Comparison of ENCODE assay signal across 29 cellular contexts in genomic region chr4:139472761-139473335, GRCh38.
"Had no signal": no experiment of that assay in that cellular context is flagged by ENCODE, and none has a peak within 500 bp of the region (broad histone marks: within the 10 kb centered on the region; RNA-seq: fewer than 3 reads in every experiment).

No MANE protein-coding gene starts in this region.

- H3K27me3 Mint-ChIP-seq: activated CD4-positive, alpha-beta T cell treated with anti-CD3 and anti-CD28 coated beads, Interleukin-2, amount 10 ng/mL, durations not matched to agents 24 days and 14 days; activated CD8-positive, alpha-beta memory T cell treated with anti-CD3 and anti-CD28 coated beads, Interleukin-2, amount 10 ng/mL, durations not matched to agents 7 days and 5 days; activated naive CD4-positive, alpha-beta T cell treated with anti-CD3 and anti-CD28 coated beads, Interleukin-2, amount 50 U/mL, for 24 hours; activated T-cell treated with anti-CD3 and anti-CD28 coated beads, Interleukin-2, amount 50 U/mL, for 24 hours; T-helper 17 cell had no signal

- H3K9me3 ChIP-seq: Peyer's patch had no signal

- H3K27me3 ChIP-seq: ascending aorta, body of pancreas, Peyer's patch, SJSA1 had no signal

- H3K4me3 ChIP-seq: ascending aorta, body of pancreas, Peyer's patch, SJSA1 had no signal

- FAIRE-seq: bronchial epithelial cell had no signal

- H3K4me3 Mint-ChIP-seq: activated CD4-positive, alpha-beta T cell treated with anti-CD3 and anti-CD28 coated beads, Interleukin-2, amount 10 ng/mL, durations not matched to agents 24 days and 14 days; activated CD8-positive, alpha-beta memory T cell treated with anti-CD3 and anti-CD28 coated beads, Interleukin-2, amount 10 ng/mL, durations not matched to agents 7 days and 5 days; activated naive CD4-positive, alpha-beta T cell treated with anti-CD3 and anti-CD28 coated beads, Interleukin-2, amount 50 U/mL, for 24 hours; activated T-cell treated with anti-CD3 and anti-CD28 coated beads, Interleukin-2, amount 50 U/mL, for 24 hours; activated T-helper 1 cell treated with anti-CD3 and anti-CD28 coated beads, Interleukin-12 subunit alpha, Interleukin-12 subunit beta, Interleukin-2, Interleukin-4 antibody, amounts not matched to agents 30 ng/mL and 10 ng/mL and 1 ng/mL, durations not matched to agents 14 hours and 24 hours and 36 hours; T-helper 17 cell; WTC11 had no signal

- H3K27ac ChIP-seq: ascending aorta, body of pancreas, Peyer's patch, SJSA1 had no signal

- DNase-seq: activated CD4-positive, alpha-beta T cell treated with anti-CD3 and anti-CD28 coated beads, Interleukin-2, amount 10 ng/mL, durations not matched to agents 24 days and 14 days; activated CD4-positive, alpha-beta T cell treated with anti-CD3 and anti-CD28 coated beads, Interleukin-2, amount 50 U/mL, for 48 hours; activated CD4-positive, CD25-positive, alpha-beta regulatory T cell treated with anti-CD3 and anti-CD28 coated beads, Interleukin-2, amount 50 U/mL, for 72 hours; activated CD8-positive, alpha-beta memory T cell treated with anti-CD3 and anti-CD28 coated beads, Interleukin-2, amount 10 ng/mL, durations not matched to agents 7 days and 5 days; activated effector memory CD4-positive, alpha-beta T cell treated with Interleukin-2 at 50 U/mL for 16 hours; activated naive CD4-positive, alpha-beta T cell; activated T-cell treated with anti-CD3 and anti-CD28 coated beads, Interleukin-2, amount 50 U/mL, for 24 hours; amniotic stem cell; body of pancreas; central memory CD4-positive, alpha-beta T cell; cortex of kidney; MM.1S; NCI-H1105; NCI-H1930; NCI-H2171 treated with DMSO at 0.1 percent for 48 hours; NCI-H226; NCI-H526; NCI-H774; NK-92 treated with Interleukin-12 subunit alpha and Interleukin-12 subunit beta, amount 100 ng/mL, for 24 hours; Peyer's patch; SHP77; T-helper 17 cell; T-helper 9 cell had no signal

- H3K27ac Mint-ChIP-seq: activated CD4-positive, alpha-beta T cell treated with anti-CD3 and anti-CD28 coated beads, Interleukin-2, amount 10 ng/mL, durations not matched to agents 24 days and 14 days; activated CD8-positive, alpha-beta memory T cell treated with anti-CD3 and anti-CD28 coated beads, Interleukin-2, amount 10 ng/mL, durations not matched to agents 7 days and 5 days; activated naive CD4-positive, alpha-beta T cell treated with anti-CD3 and anti-CD28 coated beads, Interleukin-2, amount 50 U/mL, for 24 hours; activated T-cell treated with anti-CD3 and anti-CD28 coated beads, Interleukin-2, amount 50 U/mL, for 24 hours; activated T-helper 1 cell treated with anti-CD3 and anti-CD28 coated beads, Interleukin-12 subunit alpha, Interleukin-12 subunit beta, Interleukin-2, Interleukin-4 antibody, amounts not matched to agents 30 ng/mL and 10 ng/mL and 1 ng/mL, durations not matched to agents 14 hours and 24 hours and 36 hours; T-helper 17 cell; WTC11 had no signal

- H3K4me1 ChIP-seq: Peyer's patch, SJSA1 had no signal

- H3K4me1 Mint-ChIP-seq: activated CD4-positive, alpha-beta T cell treated with anti-CD3 and anti-CD28 coated beads, Interleukin-2, amount 10 ng/mL, durations not matched to agents 24 days and 14 days; WTC11 had no signal
